In genomic region chr15:100215843-100216169, GRCh38 we compare ENCODE assay signal across 16 cellular contexts.
"Had no signal": no experiment of that assay in that cellular context is flagged by ENCODE, and none has a peak within 500 bp of the region (broad histone marks: within the 10 kb centered on the region; RNA-seq: fewer than 3 reads in every experiment).

No MANE protein-coding gene starts in this region.

- H3K4me1 Mint-ChIP-seq: activated naive CD4-positive, alpha-beta T cell treated with anti-CD3 and anti-CD28 coated beads, Interleukin-2, amount 50 U/mL, for 24 hours; memory B cell; stimulated activated memory B cell treated with anti-CD40 and anti-IgM and Interleukin-4, amounts not matched to agents 10 μg/mL and 1 μg/mL and 100 μg/mL, for 72 hours had no signal

- H3K27ac Mint-ChIP-seq: activated CD8-positive, alpha-beta T cell treated with anti-CD3 and anti-CD28 coated beads for 36 hours; activated naive CD4-positive, alpha-beta T cell treated with anti-CD3 and anti-CD28 coated beads, Interleukin-2, amount 50 U/mL, for 24 hours; memory B cell; naive thymus-derived CD4-positive, alpha-beta T cell; stimulated activated memory B cell treated with anti-CD40 and anti-IgM and Interleukin-4, amounts not matched to agents 10 μg/mL and 1 μg/mL and 100 μg/mL, for 72 hours; T-helper 17 cell had no signal

- H3K27me3 Mint-ChIP-seq: activated CD8-positive, alpha-beta T cell treated with anti-CD3 and anti-CD28 coated beads for 36 hours; activated naive CD4-positive, alpha-beta T cell treated with anti-CD3 and anti-CD28 coated beads, Interleukin-2, amount 50 U/mL, for 24 hours; memory B cell; naive thymus-derived CD4-positive, alpha-beta T cell; stimulated activated memory B cell treated with anti-CD40 and anti-IgM and Interleukin-4, amounts not matched to agents 10 μg/mL and 1 μg/mL and 100 μg/mL, for 72 hours; T-helper 17 cell had no signal

- H3K9me3 ChIP-seq: colonic mucosa, heart left ventricle, mucosa of descending colon, tibial nerve had no signal

- H3K4me3 ChIP-seq: colonic mucosa, heart left ventricle, mucosa of descending colon, tibial nerve had no signal

- H3K9me3 Mint-ChIP-seq: activated CD8-positive, alpha-beta T cell treated with anti-CD3 and anti-CD28 coated beads for 36 hours; activated naive CD4-positive, alpha-beta T cell treated with anti-CD3 and anti-CD28 coated beads, Interleukin-2, amount 50 U/mL, for 24 hours; activated T-cell treated with anti-CD3 and anti-CD28 coated beads, Interleukin-2, amount 50 U/mL, for 4 hours had no signal

- H3K27me3 ChIP-seq: colonic mucosa, heart left ventricle, tibial nerve had no signal

- H3K4me1 ChIP-seq: colonic mucosa had no signal

- H3K4me3 Mint-ChIP-seq: activated CD8-positive, alpha-beta T cell treated with anti-CD3 and anti-CD28 coated beads for 36 hours; activated naive CD4-positive, alpha-beta T cell treated with anti-CD3 and anti-CD28 coated beads, Interleukin-2, amount 50 U/mL, for 24 hours; activated T-cell treated with anti-CD3 and anti-CD28 coated beads, Interleukin-2, amount 50 U/mL, for 4 hours; memory B cell; naive thymus-derived CD4-positive, alpha-beta T cell; stimulated activated memory B cell treated with anti-CD40 and anti-IgM and Interleukin-4, amounts not matched to agents 10 μg/mL and 1 μg/mL and 100 μg/mL, for 72 hours; T-helper 17 cell had no signal

- DNase-seq: activated CD4-positive, alpha-beta T cell treated with anti-CD3 and anti-CD28 coated beads for 4 hours; activated CD8-positive, alpha-beta T cell treated with anti-CD3 and anti-CD28 coated beads for 36 hours; activated T-cell treated with anti-CD3 and anti-CD28 coated beads, Interleukin-2, amount 50 U/mL, for 4 hours; central memory CD4-positive, alpha-beta T cell; colonic mucosa; foreskin fibroblast; left colon; mucosa of descending colon; naive thymus-derived CD4-positive, alpha-beta T cell; stimulated activated CD4-positive, alpha-beta T cell treated with anti-CD3 and anti-CD28 coated beads, Interleukin-2, amount 100 ng/mL, for 48 hours; T-helper 17 cell had no signal

- H3K36me3 Mint-ChIP-seq: memory B cell; stimulated activated memory B cell treated with anti-CD40 and anti-IgM and Interleukin-4, amounts not matched to agents 10 μg/mL and 1 μg/mL and 100 μg/mL, for 72 hours had no signal

- H3K36me3 ChIP-seq: colonic mucosa, heart left ventricle, tibial nerve had no signal

- H3K27ac ChIP-seq: colonic mucosa had no signal

- ATAC-seq: activated CD8-positive, alpha-beta T cell treated with anti-CD3 and anti-CD28 coated beads for 36 hours; activated T-cell treated with anti-CD3 and anti-CD28 coated beads, Interleukin-2, amount 50 U/mL, for 4 hours; left colon; mucosa of descending colon; naive thymus-derived CD4-positive, alpha-beta T cell; stimulated activated memory B cell treated with anti-CD40 and anti-IgM and Interleukin-4, amounts not matched to agents 10 μg/mL and 1 μg/mL and 100 μg/mL, for 72 hours; T-helper 17 cell had no signal
